ENCODE assay signal across 8 cellular contexts in genomic region chr19:44889830-44890365, GRCh38. TPM values are rescaled to one million over a fixed set of nuclear protein-coding genes. Genes with fewer than 3 reads are reported as not detected.
DNase-seq lines count a peak whose midpoint lies in the region; ATAC-seq and TF ChIP-seq lines count a peak whose summit lies in the region.

No MANE protein-coding gene starts in this region.

- peak; percentile 35; the same call in 1 of the 2 replicates for TF ChIP-seq CTCF in OCI-LY7 (conservative IDR thresholded peaks at IDR 0.05; ENCODE audit: low read length)
- no peak for TF ChIP-seq CTCF in endothelial cell (IDR thresholded peaks at IDR 0.05; ENCODE audit: unreplicated experiment)
- no peak for TF ChIP-seq CTCF in neural progenitor cell (IDR thresholded peaks at IDR 0.05)

- peaks cover 11% of the 10 kb centered on the region for H4K20me1 ChIP-seq in OCI-LY7 (ENCODE audit: insufficient read depth, low read length)
- peaks cover 15% of the 10 kb centered on the region for H4K20me1 ChIP-seq in neural progenitor cell (ENCODE audit: low read depth)

- H3F3A ChIP-seq in neural progenitor cell (ENCODE audit: low read depth): peaks cover 24% of the 10 kb centered on the region

- H3K9ac ChIP-seq in neural progenitor cell: peak overlapping the region; percentile 42

- no peaks in the 10 kb centered on the region for H3K9me2 ChIP-seq in OCI-LY7 (ENCODE audit: insufficient read depth, low read length)

- peaks cover 15% of the 10 kb centered on the region for H3K36me3 Mint-ChIP-seq in CD4-positive, CD25-positive, alpha-beta regulatory T cell
- H3K36me3 Mint-ChIP-seq in endothelial cell (ENCODE audit: low read depth, unreplicated experiment) (peaks cover 43% of the 10 kb centered on the region), neural progenitor cell (peaks cover 25% of the 10 kb centered on the region)

- peaks cover 0 to 2% (median 0%) of the 10 kb centered on the region in 7 donors for H3K9me3 Mint-ChIP-seq in CD4-positive, CD25-positive, alpha-beta regulatory T cell
- no peaks in the 10 kb centered on the region for H3K9me3 Mint-ChIP-seq in endothelial cell (ENCODE audit: unreplicated experiment)
- H3K9me3 Mint-ChIP-seq in neural progenitor cell: no peaks in the 10 kb centered on the region

- H3K36me3 ChIP-seq in CD4-positive, CD25-positive, alpha-beta regulatory T cell (ENCODE audit: control insufficient read depth, insufficient read depth, low read length): peaks cover 18% of the 10 kb centered on the region
- H3K36me3 ChIP-seq in OCI-LY7 (ENCODE audit: insufficient read depth, low read length): peaks cover 33% of the 10 kb centered on the region
- no peaks in the 10 kb centered on the region for H3K36me3 ChIP-seq in neural progenitor cell

- CTCF ChIA-PET in OCI-LY7 (lab: Charles Lee; ENCODE audit: unreplicated experiment): interaction anchor here (0.6 kb wide), 2 partner anchors 189 to 245 kb away, joined by 5 read pairs; no protein-coding TSS in a partner anchor

- no peaks in the 10 kb centered on the region for H3K27me3 ChIP-seq in CD4-positive, CD25-positive, alpha-beta regulatory T cell (ENCODE audit: control insufficient read depth, insufficient read depth, low read length)
- no peaks in the 10 kb centered on the region for H3K27me3 ChIP-seq in neural progenitor cell

- H3K4me1 ChIP-seq in CD4-positive, CD25-positive, alpha-beta regulatory T cell (ENCODE audit: control insufficient read depth, insufficient read depth, low read length, poor library complexity, severe bottlenecking): peaks cover 19% of the 10 kb centered on the region
- peaks cover 18% of the 10 kb centered on the region for H3K4me1 ChIP-seq in OCI-LY7 (ENCODE audit: insufficient read depth, low read length, poor library complexity, severe bottlenecking)
- H3K4me1 ChIP-seq in neural progenitor cell: peaks cover 8% of the 10 kb centered on the region

- ATAC-seq in CD4-positive, CD25-positive, alpha-beta regulatory T cell (ENCODE audit: low read depth in 2 of 2): no peak
- ATAC-seq in GM19328 (IDR thresholded peaks at IDR 0.05; ENCODE audit: unreplicated experiment): no peak

- peak overlapping the region; percentile 86 to 92 (median 89) for H3K4me3 Mint-ChIP-seq in CD4-positive, CD25-positive, alpha-beta regulatory T cell
- peak overlapping the region; percentile 91 for H3K4me3 Mint-ChIP-seq in endothelial cell (ENCODE audit: unreplicated experiment)
- peak overlapping the region; percentile 85 for H3K4me3 Mint-ChIP-seq in neural progenitor cell

- peak overlapping the region; percentile 96 for H3K4me3 ChIP-seq in CD4-positive, CD25-positive, alpha-beta regulatory T cell (ENCODE audit: low read depth, low read length)
- H3K4me3 ChIP-seq in OCI-LY7 (ENCODE audit: low read depth, low read length, poor library complexity, severe bottlenecking): peak overlapping the region; percentile 66
- peak overlapping the region; percentile 50 for H3K4me3 ChIP-seq in neural progenitor cell

- BruUV-seq in OCI-LY7 (replicated peaks; lab: Mats Ljungman, UMichigan): TSS peak; percentile 99

- peak overlapping the region; percentile 82 for H2AFZ ChIP-seq in OCI-LY7 (ENCODE audit: low read length)
- H2AFZ ChIP-seq in neural progenitor cell (replicated peaks): no peak overlapping the region

- H3K4me2 ChIP-seq in OCI-LY7 (ENCODE audit: low read length) (peak overlapping the region; percentile 74), neural progenitor cell (peak overlapping the region; percentile 80)

- intact Hi-C loops in OCI-LY7 (cut with micrococcal nuclease; ENCODE audit: unreplicated experiment) (loop anchor here (5.0 kb wide), 1 partner anchor 67 kb away; the partner anchor contains the start of gene CLPTM1), posterior vena cava (cut with DNase I) (loop anchor here in 1 of 2 donors (5.0 kb wide), 1 partner anchor 43 kb away; the partner anchor contains the start of gene NECTIN2)

- POLR2A ChIA-PET in OCI-LY7 (lab: Charles Lee): interaction anchor here (0.6 kb wide), 1 partner anchor 289 kb away, joined by 3 read pairs; the partner anchor contains the start of gene BLOC1S3

- peaks cover 29% of the 10 kb centered on the region for H3K79me2 ChIP-seq in OCI-LY7 (ENCODE audit: insufficient read depth, low read depth, low read length)
- peaks cover 29% of the 10 kb centered on the region for H3K79me2 ChIP-seq in neural progenitor cell (ENCODE audit: low read depth)

- DNase-seq in CD4-positive, CD25-positive, alpha-beta regulatory T cell: no peak
- DNase-seq in OCI-LY7 (ENCODE audit: low spot score) (no peak), endothelial cell (ENCODE audit: low spot score) (no peak), neural progenitor cell (ENCODE audit: low spot score) (no peak), NCI-H2196 (lab: John Stamatoyannopoulos, UW; ENCODE audit: unreplicated experiment) (no peak), posterior vena cava (ENCODE audit: low spot score) (no peak), H4 (ENCODE audit: low spot score) (no peak)

- no peaks in the 10 kb centered on the region for H3K9me3 ChIP-seq in CD4-positive, CD25-positive, alpha-beta regulatory T cell (ENCODE audit: control insufficient read depth in 2 of 2, low read length in 2 of 2)
- H3K9me3 ChIP-seq in OCI-LY7 (ENCODE audit: low read length) (no peaks in the 10 kb centered on the region), neural progenitor cell (ENCODE audit: low read depth) (no peaks in the 10 kb centered on the region)

- peaks cover 0 to 38% (median 23%) of the 10 kb centered on the region in 4 donors for H3K4me1 Mint-ChIP-seq in CD4-positive, CD25-positive, alpha-beta regulatory T cell
- peaks cover 16% of the 10 kb centered on the region for H3K4me1 Mint-ChIP-seq in endothelial cell (ENCODE audit: unreplicated experiment)
- H3K4me1 Mint-ChIP-seq in neural progenitor cell: peaks cover 24% of the 10 kb centered on the region

- H3K27ac Mint-ChIP-seq in CD4-positive, CD25-positive, alpha-beta regulatory T cell: peak overlapping the region; percentile 61 to 97 (median 92)
- H3K27ac Mint-ChIP-seq in endothelial cell (ENCODE audit: unreplicated experiment): peak overlapping the region; percentile 62
- H3K27ac Mint-ChIP-seq in neural progenitor cell: peak overlapping the region; percentile 2

- peaks cover 9% of the 10 kb centered on the region for H3K27me3 Mint-ChIP-seq in CD4-positive, CD25-positive, alpha-beta regulatory T cell
- H3K27me3 Mint-ChIP-seq in endothelial cell (ENCODE audit: unreplicated experiment): peaks cover 26% of the 10 kb centered on the region
- H3K27me3 Mint-ChIP-seq in neural progenitor cell (ENCODE audit: insufficient read depth, low read depth): no peaks in the 10 kb centered on the region

- peak overlapping the region; percentile 98 for H3K27ac ChIP-seq in CD4-positive, CD25-positive, alpha-beta regulatory T cell (ENCODE audit: insufficient read depth, low read length, poor library complexity, severe bottlenecking)
- H3K27ac ChIP-seq in OCI-LY7 (ENCODE audit: low read depth, low read length, poor library complexity, severe bottlenecking) (peak overlapping the region; percentile 90), neural progenitor cell (peak overlapping the region; percentile 76)

RNA-seq across cellular contexts. Expression of gene TOMM40, which starts 1.2 kb away (rescaled TPM):
- total RNA-seq in CD4-positive, CD25-positive, alpha-beta regulatory T cell: 26.4 TPM
- polyA plus RNA-seq in CD4-positive, CD25-positive, alpha-beta regulatory T cell: 10 to 100 TPM; 22.8 to 27.8 (median 24.8) TPM
- total RNA-seq in OCI-LY7 (2014; rRNA removed; shearing (Covaris generic)): 89.7 and 90.1 TPM in 2 replicates
- total RNA-seq in OCI-LY7 (2022) (58.9 and 80.9 TPM in 2 replicates), endothelial cell (ENCODE audit: unreplicated experiment) (60.5 TPM), neural progenitor cell (ENCODE audit: low replicate concordance) (30.1 and 110 TPM in 2 replicates), posterior vena cava (10 to 100 TPM; 27.8 to 29.9 TPM)
- total RNA-seq in H4 (2014; rRNA removed; shearing (Covaris generic)): 59.0 and 68.6 TPM in 2 replicates

RNA-seq across cellular contexts. Expression of gene APOE, which starts 15.7 kb away (rescaled TPM):
- 1.4 TPM for total RNA-seq in CD4-positive, CD25-positive, alpha-beta regulatory T cell
- not detected for polyA plus RNA-seq in CD4-positive, CD25-positive, alpha-beta regulatory T cell
- 2.1 and 3.3 TPM in 2 replicates for total RNA-seq in OCI-LY7 (2014; rRNA removed; shearing (Covaris generic))
- total RNA-seq in OCI-LY7 (2022): 1.1 and 1.8 TPM in 2 replicates
- total RNA-seq in endothelial cell (ENCODE audit: unreplicated experiment): 258 TPM
- 195 and 530 TPM in 2 replicates for total RNA-seq in neural progenitor cell (ENCODE audit: low replicate concordance)
- total RNA-seq in posterior vena cava: 10 to 100 TPM; 16.8 to 57.8 TPM
- 0.33 and 0.75 TPM in 2 replicates for total RNA-seq in H4 (2014; rRNA removed; shearing (Covaris generic))

RNA-seq across cellular contexts. Expression of gene APOC1, which starts 24.5 kb away (rescaled TPM):
- not detected for total RNA-seq in CD4-positive, CD25-positive, alpha-beta regulatory T cell
- not detected for polyA plus RNA-seq in CD4-positive, CD25-positive, alpha-beta regulatory T cell
- not detected in 2 replicates for total RNA-seq in OCI-LY7 (2014; rRNA removed; shearing (Covaris generic))
- total RNA-seq in OCI-LY7 (2022) (1.9 TPM in 1 of 2 replicates, not detected in the other), endothelial cell (ENCODE audit: unreplicated experiment) (44.8 TPM), neural progenitor cell (ENCODE audit: low replicate concordance) (16.1 and 17.6 TPM in 2 replicates), posterior vena cava (1 to 10 TPM; 3.0 to 4.3 TPM)
- not detected in 2 replicates for total RNA-seq in H4 (2014; rRNA removed; shearing (Covaris generic))

RNA-seq across cellular contexts. Expression of gene NECTIN2, which starts 43.8 kb away (rescaled TPM):
- 1.1 TPM for total RNA-seq in CD4-positive, CD25-positive, alpha-beta regulatory T cell
- not detected for polyA plus RNA-seq in CD4-positive, CD25-positive, alpha-beta regulatory T cell
- total RNA-seq in OCI-LY7 (2014; rRNA removed; shearing (Covaris generic)): not detected in 2 replicates
- total RNA-seq in OCI-LY7 (2022): not detected in 2 replicates
- total RNA-seq in endothelial cell (ENCODE audit: unreplicated experiment): 342 TPM
- 54.2 and 210 TPM in 2 replicates for total RNA-seq in neural progenitor cell (ENCODE audit: low replicate concordance)
- 10 to 100 TPM; 48.9 to 59.8 TPM for total RNA-seq in posterior vena cava
- total RNA-seq in H4 (2014; rRNA removed; shearing (Covaris generic)): 42.0 and 43.3 TPM in 2 replicates

RNA-seq across cellular contexts. Expression of gene APOC4, which starts 52.1 kb away (rescaled TPM):
- total RNA-seq in CD4-positive, CD25-positive, alpha-beta regulatory T cell: not detected
- not detected for polyA plus RNA-seq in CD4-positive, CD25-positive, alpha-beta regulatory T cell
- total RNA-seq in OCI-LY7 (2014; rRNA removed; shearing (Covaris generic)): not detected in 2 replicates
- not detected in 2 replicates for total RNA-seq in OCI-LY7 (2022)
- total RNA-seq in endothelial cell (ENCODE audit: unreplicated experiment): not detected
- total RNA-seq in neural progenitor cell (ENCODE audit: low replicate concordance): not detected in 2 replicates
- not detected for total RNA-seq in posterior vena cava
- total RNA-seq in H4 (2014; rRNA removed; shearing (Covaris generic)): not detected in 2 replicates

Comparison
In these comparisons a context has a peak if more than half of its experiments do, and no peak if none do; other contexts are left out.
1. H3K27ac Mint-ChIP-seq: peak in every context shown above with its lines; median percentile 92 in CD4-positive, CD25-positive, alpha-beta regulatory T cell; 62 in endothelial cell; 2 in neural progenitor cell.